ENCODE assay signal across 15 cellular contexts in genomic region chr14:52412426-52412825, GRCh38.
"Had no signal": no experiment of that assay in that cellular context is flagged by ENCODE, and none has a peak within 500 bp of the region (broad histone marks: within the 10 kb centered on the region; RNA-seq: fewer than 3 reads in every experiment).

No MANE protein-coding gene starts in this region.

- H3K27me3 ChIP-seq: neutrophil had no signal

- H3K27ac ChIP-seq: neutrophil, parathyroid adenoma had no signal

- H3K27ac Mint-ChIP-seq: activated B cell treated with CpG ODN at 0.5 μM for 24 hours; dendritic cell treated with granulocyte-macrophage colony-stimulating factor and Interleukin-4, amounts not matched to agents 40 ng/mL and 50 ng/mL, for 4 days had no signal

- H3K4me3 ChIP-seq: lung had no signal

- H2AFZ ChIP-seq: parathyroid adenoma had no signal

- H3K9me3 ChIP-seq: neutrophil had no signal

- H3K9ac ChIP-seq: parathyroid adenoma had no signal

- H3K9me3 Mint-ChIP-seq: activated B cell treated with CpG ODN at 0.5 μM for 24 hours; activated naive CD8-positive, alpha-beta T cell treated with anti-CD3 and anti-CD28 coated beads, Interleukin-2, amount 10 ng/mL, durations not matched to agents 7 days and 5 days; dendritic cell treated with granulocyte-macrophage colony-stimulating factor and Interleukin-4, amounts not matched to agents 40 ng/mL and 50 ng/mL, for 4 days; T-helper 2 cell treated with Interferon-gamma antibody and Interleukin-4, amounts not matched to agents 5 μg/mL and 100 μg/mL, for 36 hours had no signal

- H3K27me3 Mint-ChIP-seq: activated naive CD8-positive, alpha-beta T cell treated with anti-CD3 and anti-CD28 coated beads, Interleukin-2, amount 10 ng/mL, durations not matched to agents 7 days and 5 days had no signal

- DNase-seq: activated B cell treated with CpG ODN at 0.5 μM for 24 hours; activated CD4-positive, alpha-beta T cell treated with anti-CD3 and anti-CD28 coated beads, Interleukin-2, amount 50 U/mL, for 1 hour; activated effector memory CD4-positive, alpha-beta T cell treated with anti-CD3 and anti-CD28 coated beads, Interleukin-2, amount 50 U/mL, for 16 hours; activated naive CD8-positive, alpha-beta T cell treated with anti-CD3 and anti-CD28 coated beads, Interleukin-2, amount 10 ng/mL, durations not matched to agents 7 days and 5 days; activated T-cell treated with anti-CD3 and anti-CD28 coated beads for 4 hours; aorta; cerebellar nuclear complex; effector memory CD4-positive, alpha-beta T cell; midbrain; stimulated activated CD4-positive, alpha-beta T cell treated with anti-CD3 and anti-CD28 coated beads, Interleukin-2, amount 100 ng/mL, for 24 hours had no signal

- H3K36me3 ChIP-seq: neutrophil had no signal

- H3K79me2 ChIP-seq: parathyroid adenoma had no signal

- H3K4me1 ChIP-seq: parathyroid adenoma had no signal

- H3K4me3 Mint-ChIP-seq: activated B cell treated with CpG ODN at 0.5 μM for 24 hours; activated naive CD8-positive, alpha-beta T cell treated with anti-CD3 and anti-CD28 coated beads, Interleukin-2, amount 10 ng/mL, durations not matched to agents 7 days and 5 days; dendritic cell treated with granulocyte-macrophage colony-stimulating factor and Interleukin-4, amounts not matched to agents 40 ng/mL and 50 ng/mL, for 4 days; T-helper 2 cell treated with Interferon-gamma antibody and Interleukin-4, amounts not matched to agents 5 μg/mL and 100 μg/mL, for 36 hours had no signal

- H3K4me1 Mint-ChIP-seq: activated B cell treated with CpG ODN at 0.5 μM for 24 hours had no signal
